In genomic region chr19:41876847-41877489, GRCh38 we compare ENCODE assay signal across 1 cellular context.
TF ChIP-seq lines count a peak whose summit lies in the region.

Gene CD79A, plus strand, starts transcription at chr19:41877279. Its CDS starts 26 bp downstream, at chr19:41877305.

TF ChIP-seq in GM12878, 131 proteins besides CTCF, POLR2A, EP300 and RAD21 (continued from another document):
- no peak for TF ChIP-seq ZNF592 (IDR thresholded peaks at IDR 0.05)
- peak; percentile 44; the same call in 1 of the 2 replicates for TF ChIP-seq ZBED1 (IDR thresholded peaks at IDR 0.05; ENCODE audit: borderline replicate concordance)
- peak; percentile 73 for TF ChIP-seq SP1 (IDR thresholded peaks at IDR 0.05; ENCODE audit: low read depth, low read length)
- no peak for TF ChIP-seq JUNB (IDR thresholded peaks at IDR 0.05)
- peak; percentile 95 for TF ChIP-seq IKZF1 (conservative IDR thresholded peaks at IDR 0.05)
- no peak for TF ChIP-seq CBX3 (IDR thresholded peaks at IDR 0.05; ENCODE audit: borderline replicate concordance, low read depth)
- TF ChIP-seq NFYA (IDR thresholded peaks at IDR 0.05; ENCODE audit: borderline replicate concordance, low read depth, low read length): no peak
- TF ChIP-seq MAX (IDR thresholded peaks at IDR 0.05; ENCODE audit: low read depth, low read length): 0 out of 2 replicates have a peak, but pooled peaks have one; percentile 44
- TF ChIP-seq CBFB (IDR thresholded peaks at IDR 0.05; ENCODE audit: low read depth): peak; percentile 96
- TF ChIP-seq ASH2L (IDR thresholded peaks at IDR 0.05; ENCODE audit: borderline replicate concordance, low read depth): no peak
- peak; percentile 95 for TF ChIP-seq PAX5 (IDR thresholded peaks at IDR 0.05; ENCODE audit: borderline replicate concordance, low read depth, low read length)
- peak; percentile 85 for TF ChIP-seq RELB (IDR thresholded peaks at IDR 0.05; ENCODE audit: low read depth)
- TF ChIP-seq EED (IDR thresholded peaks at IDR 0.05; ENCODE audit: low read depth): peak; percentile 95
- TF ChIP-seq STAT1 (conservative IDR thresholded peaks at IDR 0.05): no peak
- peak; percentile 94 for TF ChIP-seq RUNX3 (IDR thresholded peaks at IDR 0.05; ENCODE audit: low read length)
- no peak for TF ChIP-seq ELK1 (IDR thresholded peaks at IDR 0.05; ENCODE audit: low read depth, low read length)
- peak; percentile 78; the same call in 1 of the 2 replicates for TF ChIP-seq MTA2 (IDR thresholded peaks at IDR 0.05; ENCODE audit: low read depth)
- 0 out of 2 replicates have a peak, but pooled peaks have one; percentile 58 for TF ChIP-seq CBX5 (IDR thresholded peaks at IDR 0.05; ENCODE audit: low read depth)
- TF ChIP-seq SPI1 (IDR thresholded peaks at IDR 0.05; ENCODE audit: borderline replicate concordance, insufficient read depth, low read depth, low read length): no peak
- TF ChIP-seq CREM (IDR thresholded peaks at IDR 0.05; ENCODE audit: low read depth): peak; percentile 84
- TF ChIP-seq BCL11A (IDR thresholded peaks at IDR 0.05; ENCODE audit: low read depth, low read length): peak; percentile 81
- TF ChIP-seq SKIL (IDR thresholded peaks at IDR 0.05; ENCODE audit: low read depth, poor library complexity, severe bottlenecking): peak; percentile 60
- TF ChIP-seq REST (IDR thresholded peaks at IDR 0.05; ENCODE audit: low read depth, low read length): no peak
- 0 out of 2 replicates have a peak, but pooled peaks have one; percentile 20 for TF ChIP-seq NKRF (conservative IDR thresholded peaks at IDR 0.05)
- peak; percentile 88 for TF ChIP-seq DPF2 (IDR thresholded peaks at IDR 0.05)
- TF ChIP-seq MEF2B (IDR thresholded peaks at IDR 0.05; ENCODE audit: partially characterized antibody, poor library complexity, severe bottlenecking): peak; percentile 100
- peak; percentile 66 for TF ChIP-seq SMAD1 (IDR thresholded peaks at IDR 0.05; ENCODE audit: low read depth, partially characterized antibody)
- no peak for TF ChIP-seq HDAC6 (IDR thresholded peaks at IDR 0.05; ENCODE audit: unreplicated experiment)
- TF ChIP-seq ATF7 (IDR thresholded peaks at IDR 0.05; ENCODE audit: low read depth): peak; percentile 67
- no peak for TF ChIP-seq PML (IDR thresholded peaks at IDR 0.05; ENCODE audit: low read length)
- TF ChIP-seq ZNF622 (IDR thresholded peaks at IDR 0.05): no peak
- TF ChIP-seq NBN (IDR thresholded peaks at IDR 0.05): peak; percentile 90
